In the genomic region with DNA sequence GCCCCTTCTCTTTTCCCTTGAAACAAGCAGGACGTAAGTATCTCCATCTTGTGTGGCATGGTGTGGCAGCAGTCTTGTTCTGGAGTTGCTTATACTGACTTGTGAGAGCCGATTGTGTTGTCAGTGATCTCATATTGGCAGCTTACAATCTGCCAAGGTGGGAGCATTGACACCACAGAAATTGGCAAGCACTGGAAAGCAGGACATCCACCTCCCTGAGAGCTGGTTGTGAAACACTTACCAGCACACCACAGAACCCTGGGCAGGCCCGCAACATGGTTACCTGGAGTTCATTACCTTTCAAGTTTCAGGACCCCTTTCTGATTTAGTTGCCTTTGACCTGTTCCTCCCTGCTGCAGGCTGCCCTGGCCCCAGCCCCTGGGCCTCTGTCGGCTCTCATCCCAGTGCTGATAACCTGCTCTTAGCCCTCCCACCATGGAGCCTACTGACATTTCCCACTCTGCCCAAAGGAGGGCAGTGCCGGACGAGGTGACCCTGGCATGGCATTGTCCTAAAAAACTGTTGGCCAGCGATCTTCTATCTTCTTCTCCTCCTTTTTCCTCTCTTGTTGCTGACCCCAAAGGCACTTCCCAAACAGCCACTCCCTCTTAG, we compare ENCODE assay signal across 1 cellular context.
TF ChIP-seq lines count a peak whose summit lies in the region.

No MANE protein-coding gene starts in this region.

TF ChIP-seq in liver, 16 proteins besides CTCF, POLR2A, EP300 and RAD21 (continued from another document):
- TF ChIP-seq, protein P1, sequence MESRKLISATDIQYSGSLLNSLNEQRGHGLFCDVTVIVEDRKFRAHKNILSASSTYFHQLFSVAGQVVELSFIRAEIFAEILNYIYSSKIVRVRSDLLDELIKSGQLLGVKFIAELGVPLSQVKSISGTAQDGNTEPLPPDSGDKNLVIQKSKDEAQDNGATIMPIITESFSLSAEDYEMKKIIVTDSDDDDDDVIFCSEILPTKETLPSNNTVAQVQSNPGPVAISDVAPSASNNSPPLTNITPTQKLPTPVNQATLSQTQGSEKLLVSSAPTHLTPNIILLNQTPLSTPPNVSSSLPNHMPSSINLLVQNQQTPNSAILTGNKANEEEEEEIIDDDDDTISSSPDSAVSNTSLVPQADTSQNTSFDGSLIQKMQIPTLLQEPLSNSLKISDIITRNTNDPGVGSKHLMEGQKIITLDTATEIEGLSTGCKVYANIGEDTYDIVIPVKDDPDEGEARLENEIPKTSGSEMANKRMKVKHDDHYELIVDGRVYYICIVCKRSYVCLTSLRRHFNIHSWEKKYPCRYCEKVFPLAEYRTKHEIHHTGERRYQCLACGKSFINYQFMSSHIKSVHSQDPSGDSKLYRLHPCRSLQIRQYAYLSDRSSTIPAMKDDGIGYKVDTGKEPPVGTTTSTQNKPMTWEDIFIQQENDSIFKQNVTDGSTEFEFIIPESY (IDR thresholded peaks at IDR 0.05): peak; percentile 45
- no peak for TF ChIP-seq NR2F2 (IDR thresholded peaks at IDR 0.05)
- no peak for TF ChIP-seq FOXA2 (IDR thresholded peaks at IDR 0.05)
- peak in 1 of 2 donors; percentile 85 for TF ChIP-seq JUND (IDR thresholded peaks at IDR 0.05)
- TF ChIP-seq RXRA (IDR thresholded peaks at IDR 0.05): peak; percentile 95 to 98
- TF ChIP-seq HNF4G (IDR thresholded peaks at IDR 0.05): no peak
- TF ChIP-seq YY1 (IDR thresholded peaks at IDR 0.05): peak; percentile 62
- TF ChIP-seq SP1 (IDR thresholded peaks at IDR 0.05): peak; percentile 60
- TF ChIP-seq ATF3 (IDR thresholded peaks at IDR 0.05): peak; percentile 5
- peak; percentile 52 to 83 for TF ChIP-seq HNF4A (conservative IDR thresholded peaks at IDR 0.05)
TF ChIP-seq in liver: peak in this region for 11.
